ENCODE assay signal across 11 cellular contexts in the genomic region with DNA sequence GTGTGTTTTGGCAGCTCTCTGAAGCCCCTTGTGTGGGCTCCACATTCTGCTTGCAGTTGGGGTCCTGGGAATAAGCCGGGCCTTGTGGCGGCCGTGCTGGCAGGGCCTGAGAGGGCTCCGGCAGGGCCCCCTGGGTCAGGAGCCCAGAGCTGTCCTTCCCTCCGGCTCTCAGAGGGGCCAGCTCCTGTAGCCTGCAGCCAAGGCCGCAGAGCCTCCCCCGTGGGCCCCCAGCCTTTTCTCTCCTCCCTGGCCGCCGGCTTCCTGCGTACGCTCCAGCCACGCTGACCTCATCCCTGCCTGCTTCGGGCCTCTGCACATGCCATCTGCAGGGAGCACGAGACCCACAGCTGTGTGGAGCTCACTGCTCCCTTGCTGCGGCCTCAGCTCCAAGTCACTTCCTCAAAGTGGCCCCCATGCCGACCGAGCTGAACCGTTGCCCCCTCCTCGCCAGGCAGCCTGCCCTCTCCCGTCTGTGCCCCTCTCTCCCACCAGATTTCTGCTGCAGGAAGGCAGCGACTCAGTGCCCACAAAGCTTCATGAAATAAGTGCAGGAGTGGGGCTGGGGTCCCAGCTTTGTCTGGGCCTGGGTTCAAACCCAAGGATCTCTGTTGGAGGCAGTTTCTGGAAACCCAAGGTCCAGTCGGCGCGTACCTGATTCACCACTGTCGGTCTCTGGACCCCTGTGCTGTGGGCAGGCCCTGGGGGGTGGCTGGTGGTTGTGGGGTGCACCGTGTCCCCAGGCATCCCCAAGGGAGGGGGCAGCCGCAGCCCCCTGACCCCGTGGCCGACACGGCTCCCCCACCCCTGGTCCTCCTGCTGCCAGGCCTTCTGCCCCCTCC. TPM values are rescaled to one million over a fixed set of nuclear protein-coding genes. Genes with fewer than 3 reads are reported as not detected.
DNase-seq lines count a peak whose midpoint lies in the region; TF ChIP-seq lines count a peak whose summit lies in the region.
"Had no signal": no experiment of that assay in that cellular context is flagged by ENCODE, and none has a peak within 500 bp of the region (broad histone marks: within the 10 kb centered on the region; RNA-seq: fewer than 3 reads in every experiment).

No MANE protein-coding gene starts in this region.

- peak overlapping the region in 2 of 3 experiments; percentile 44 to 69 for H3K27ac Mint-ChIP-seq in nephron
- H3K27ac Mint-ChIP-seq in activated CD4-positive, alpha-beta memory T cell treated with anti-CD3 and anti-CD28 coated beads for 36 hours, result no peak overlapping the region
- H3K27ac Mint-ChIP-seq: activated T-helper 1 cell treated with anti-CD3 and anti-CD28 coated beads, Interleukin-12 subunit alpha, Interleukin-12 subunit beta, Interleukin-2, Interleukin-4 antibody, amounts not matched to agents 30 ng/mL and 10 ng/mL and 1 ng/mL, durations not matched to agents 14 hours and 24 hours and 36 hours had no signal

- BruUV-seq in A673 (replicated peaks; lab: Mats Ljungman, UMichigan), result no TSS peak

- H3K36me3 Mint-ChIP-seq in nephron (ENCODE audit: low read depth), result peaks cover 12% of the 10 kb centered on the region
- no peaks in the 10 kb centered on the region for H3K36me3 Mint-ChIP-seq in activated CD4-positive, alpha-beta memory T cell treated with anti-CD3 and anti-CD28 coated beads for 36 hours

- CTCF ChIA-PET in A673 (lab: Charles Lee), result no interaction called here
- CTCF ChIA-PET in activated CD4-positive, alpha-beta memory T cell treated with anti-CD3 and anti-CD28 coated beads for 36 hours (lab: Charles Lee), result no interaction called here

- no peaks in the 10 kb centered on the region for H3K79me2 ChIP-seq in smooth muscle cell (ENCODE audit: low read depth)

- H3K27ac ChIP-seq in HUES64 (ENCODE audit: low read depth, low read length), result no peak overlapping the region
- H3K27ac ChIP-seq in A673 (ENCODE audit: low read depth, low read length, poor library complexity, severe bottlenecking), result no peak overlapping the region
- H3K27ac ChIP-seq in smooth muscle cell (ENCODE audit: low read depth), result no peak overlapping the region
- H3K27ac ChIP-seq: epithelial cell of prostate had no signal

- POLR2A ChIA-PET in A673 (lab: Charles Lee; ENCODE audit: low non-redundant PET), result no interaction called here
- POLR2A ChIA-PET in activated CD4-positive, alpha-beta memory T cell treated with anti-CD3 and anti-CD28 coated beads for 36 hours (lab: Charles Lee), result no interaction called here

- H3K4me3 Mint-ChIP-seq in nephron, result peak overlapping the region in 1 of 3 experiments; percentile 8
- no peak overlapping the region for H3K4me3 Mint-ChIP-seq in activated CD4-positive, alpha-beta memory T cell treated with anti-CD3 and anti-CD28 coated beads for 36 hours
- H3K4me3 Mint-ChIP-seq: activated T-helper 1 cell treated with anti-CD3 and anti-CD28 coated beads, Interleukin-12 subunit alpha, Interleukin-12 subunit beta, Interleukin-2, Interleukin-4 antibody, amounts not matched to agents 30 ng/mL and 10 ng/mL and 1 ng/mL, durations not matched to agents 14 hours and 24 hours and 36 hours had no signal

- intact Hi-C loops in A673 (cut with micrococcal nuclease; ENCODE audit: unreplicated experiment), result no loop called here
- intact Hi-C loops in activated CD4-positive, alpha-beta memory T cell treated with anti-CD3 and anti-CD28 coated beads for 36 hours (cut with micrococcal nuclease), result no loop called here

- H3F3A ChIP-seq in smooth muscle cell (ENCODE audit: low read depth), result no peaks in the 10 kb centered on the region

- H3K36me3 ChIP-seq in HUES64 (ENCODE audit: insufficient read depth, low read length), result no peaks in the 10 kb centered on the region
- no peaks in the 10 kb centered on the region for H3K36me3 ChIP-seq in A673 (ENCODE audit: insufficient read depth, low read length, poor library complexity, severe bottlenecking)
- no peaks in the 10 kb centered on the region for H3K36me3 ChIP-seq in smooth muscle cell (ENCODE audit: low read depth)

- no peak overlapping the region for H3K4me2 ChIP-seq in smooth muscle cell

- TF ChIP-seq CTCF in AG10803 (conservative IDR thresholded peaks at IDR 0.05; ENCODE audit: low read length) (no peak), fibroblast of mammary gland (conservative IDR thresholded peaks at IDR 0.05; ENCODE audit: control insufficient read depth, insufficient read depth, low read depth, low read length) (no peak), nephron (IDR thresholded peaks at IDR 0.05; ENCODE audit: unreplicated experiment in 3 of 3) (no peak), A673 (conservative IDR thresholded peaks at IDR 0.05; ENCODE audit: low read depth, low read length) (no peak), smooth muscle cell (IDR thresholded peaks at IDR 0.05; ENCODE audit: borderline replicate concordance, insufficient read depth, poor library complexity, severe bottlenecking) (no peak)

- peaks cover 13% of the 10 kb centered on the region for H3K9me3 Mint-ChIP-seq in nephron
- H3K9me3 Mint-ChIP-seq in activated CD4-positive, alpha-beta memory T cell treated with anti-CD3 and anti-CD28 coated beads for 36 hours, result peaks cover 10% of the 10 kb centered on the region

- H2AFZ ChIP-seq in smooth muscle cell (ENCODE audit: low read depth), result no peak overlapping the region

- peaks cover 4% of the 10 kb centered on the region for H3K4me1 Mint-ChIP-seq in nephron
- H3K4me1 Mint-ChIP-seq in activated CD4-positive, alpha-beta memory T cell treated with anti-CD3 and anti-CD28 coated beads for 36 hours (ENCODE audit: low read depth), result no peaks in the 10 kb centered on the region

- no peak overlapping the region for H3K4me3 ChIP-seq in AG10803 (ENCODE audit: low read length)
- H3K4me3 ChIP-seq in HUES64 (ENCODE audit: low read length), result no peak overlapping the region
- no peak overlapping the region for H3K4me3 ChIP-seq in fibroblast of mammary gland (ENCODE audit: control insufficient read depth, low read depth, low read length)
- H3K4me3 ChIP-seq in A673 (ENCODE audit: low read depth, low read length, poor library complexity, severe bottlenecking), result no peak overlapping the region
- no peak overlapping the region for H3K4me3 ChIP-seq in smooth muscle cell

- H3K27me3 ChIP-seq in HUES64 (ENCODE audit: insufficient read depth, low read length) (peaks cover 25% of the 10 kb centered on the region), A673 (replicated peaks; ENCODE audit: insufficient read depth, low read depth, low read length, poor library complexity) (peaks cover 69% of the 10 kb centered on the region), smooth muscle cell (ENCODE audit: low read depth) (peaks cover 29% of the 10 kb centered on the region)

- H3K9ac ChIP-seq in HUES64 (ENCODE audit: low read depth, low read length) (0 out of 2 replicates have a peak overlapping the region, but pooled peaks have one; percentile 7), smooth muscle cell (ENCODE audit: low read depth) (no peak overlapping the region)

- H4K20me1 ChIP-seq in smooth muscle cell (ENCODE audit: low read depth), result no peaks in the 10 kb centered on the region

- peaks cover 49% of the 10 kb centered on the region for H3K27me3 Mint-ChIP-seq in nephron (ENCODE audit: low read depth)
- peaks cover 15% of the 10 kb centered on the region for H3K27me3 Mint-ChIP-seq in activated CD4-positive, alpha-beta memory T cell treated with anti-CD3 and anti-CD28 coated beads for 36 hours

- H3K4me1 ChIP-seq in HUES64 (ENCODE audit: insufficient read depth, low read length) (peaks cover 6% of the 10 kb centered on the region; the same call in 1 of the 2 replicates), A673 (ENCODE audit: insufficient read depth, low read length, poor library complexity, severe bottlenecking) (no peaks in the 10 kb centered on the region), smooth muscle cell (ENCODE audit: low read depth) (no peaks in the 10 kb centered on the region)

- DNase-seq in AG10803 (ENCODE audit: low read depth), result peak; percentile 41
- peak; percentile 32 for DNase-seq in fibroblast of mammary gland (ENCODE audit: low read depth)
- DNase-seq in A673 (ENCODE audit: low spot score), result no peak
- DNase-seq in activated CD4-positive, alpha-beta memory T cell treated with anti-CD3 and anti-CD28 coated beads for 36 hours, result no peak
- DNase-seq in NCI-H446 treated with DMSO at 0.1 percent for 48 hours (lab: John Stamatoyannopoulos, UW), result no peak
- no peak for DNase-seq in smooth muscle cell (lab: John Stamatoyannopoulos, UW; ENCODE audit: unreplicated experiment)

- WGBS in HUES64, result 86% methylated on average over 29 of the region's 30 CpGs
- WGBS in smooth muscle cell (ENCODE audit: low lambda C conversion rate), result 67% methylated on average over 25 of the region's 30 CpGs

- H3K9me3 ChIP-seq in HUES64 (ENCODE audit: insufficient read depth, low read depth, low read length), result no peaks in the 10 kb centered on the region
- H3K9me3 ChIP-seq in A673 (ENCODE audit: low read depth, low read length, poor library complexity, severe bottlenecking), result no peaks in the 10 kb centered on the region
- no peaks in the 10 kb centered on the region for H3K9me3 ChIP-seq in smooth muscle cell (replicated peaks; ENCODE audit: low read depth)

RNA-seq across cellular contexts. Expression of a gene that starts 57.1 kb away (rescaled TPM):
- not detected for polyA plus RNA-seq in HUES64 (2013, experiment 1 of 2)
- polyA plus RNA-seq in HUES64 (2013, experiment 2 of 2), result not detected
- total RNA-seq in A673 (2021) (not detected in 2 replicates), smooth muscle cell (not detected in 2 replicates)
- total RNA-seq in activated CD4-positive, alpha-beta memory T cell treated with anti-CD3 and anti-CD28 coated beads for 36 hours, result not detected
- 0.24 TPM in 1 of 2 replicates, not detected in the other for polyA plus RNA-seq in smooth muscle cell
- total RNA-seq: activated T-helper 1 cell treated with anti-CD3 and anti-CD28 coated beads, Interleukin-12 subunit alpha, Interleukin-12 subunit beta, Interleukin-2, Interleukin-4 antibody, amounts not matched to agents 30 ng/mL and 10 ng/mL and 1 ng/mL, durations not matched to agents 14 hours and 24 hours and 36 hours; T-helper 1 cell treated with Interleukin-12 subunit alpha and Interleukin-12 subunit beta and Interleukin-4 antibody, amounts not matched to agents 30 ng/mL and 1 ng/mL, for 36 hours had no signal

Comparison
In these comparisons a context has a peak if more than half of its experiments do, and no peak if none do; other contexts are left out.
1. DNase-seq: peak in AG10803 (single experiment) and fibroblast of mammary gland (single experiment); none in A673 (single experiment), activated CD4-positive, alpha-beta memory T cell treated with anti-CD3 and anti-CD28 coated beads for 36 hours (single experiment), NCI-H446 treated with DMSO at 0.1 percent for 48 hours (single experiment) and smooth muscle cell (single experiment).